Comparison of ENCODE assay signal across 8 cellular contexts in genomic region chr1:35031103-35031452, GRCh38. TPM values are rescaled to one million over a fixed set of nuclear protein-coding genes. Genes with fewer than 3 reads are reported as not detected.
DNase-seq lines count a peak whose midpoint lies in the region; ATAC-seq, FAIRE-seq and TF ChIP-seq lines count a peak whose summit lies in the region.

No MANE protein-coding gene starts in this region.

- peaks cover 13% of the 10 kb centered on the region for H3K4me1 ChIP-seq in OCI-LY1 (ENCODE audit: insufficient read depth, low read length, severe bottlenecking)
- H3K4me1 ChIP-seq in pancreas = peaks cover 15 to 16% (median 16%) of the 10 kb centered on the region in 3 donors
- H3K4me1 ChIP-seq in upper lobe of left lung = peaks cover 15 to 21% (median 19%) of the 10 kb centered on the region in 4 donors

- H3K9ac ChIP-seq in OCI-LY1 (ENCODE audit: low read length) = peak overlapping the region; percentile 81

- H3K36me3 ChIP-seq in OCI-LY1 (ENCODE audit: insufficient read depth, low read length) (peaks cover 12% of the 10 kb centered on the region; the same call in 1 of the 2 replicates), pancreas (no peaks in the 10 kb centered on the region), upper lobe of left lung (peaks cover 0 to 14% (median 0%) of the 10 kb centered on the region in 4 donors)

- peak; percentile 22 to 62 (median 50) for ATAC-seq in pancreas
- ATAC-seq in upper lobe of left lung (ENCODE audit: low FRiP score in 2 of 2) = peak in 1 of 2 donors; percentile 66

- no peak for FAIRE-seq in pancreas (lab: Jason Lieb, UNC)

- H3K4me2 ChIP-seq in OCI-LY1 (ENCODE audit: low read length) = peak overlapping the region; percentile 68

- TF ChIP-seq CTCF in OCI-LY1 (IDR thresholded peaks at IDR 0.05; ENCODE audit: low read length) (no peak), pancreas (IDR thresholded peaks at IDR 0.05) (no peak), upper lobe of left lung (IDR thresholded peaks at IDR 0.05) (no peak)

- TF ChIP-seq EP300 in upper lobe of left lung (IDR thresholded peaks at IDR 0.05) = no peak

- H3K27me3 ChIP-seq in OCI-LY1 (ENCODE audit: insufficient read depth, low read length) = no peaks in the 10 kb centered on the region
- H3K27me3 ChIP-seq in pancreas = no peaks in the 10 kb centered on the region
- H3K27me3 ChIP-seq in upper lobe of left lung = no peaks in the 10 kb centered on the region

- H2AFZ ChIP-seq in OCI-LY1 (ENCODE audit: low read length) = peak overlapping the region; percentile 51

- H3K9me3 ChIP-seq in OCI-LY1 (ENCODE audit: low read length) = peaks cover 10% of the 10 kb centered on the region; the same call in 1 of the 2 replicates
- H3K9me3 ChIP-seq in pancreas = no peaks in the 10 kb centered on the region
- peaks cover 0 to 11% (median 0%) of the 10 kb centered on the region in 4 donors for H3K9me3 ChIP-seq in upper lobe of left lung

- WGBS in pancreas, 2 donors = 0 to 2% methylated on average over 11 of the region's 11 CpGs
- WGBS in upper lobe of left lung, 2 donors = 0 to 1% methylated on average over 10 to 11 of the region's 11 CpGs

- no peaks in the 10 kb centered on the region for H4K20me1 ChIP-seq in OCI-LY1 (ENCODE audit: insufficient read depth, low read length)

- H3K27ac ChIP-seq in OCI-LY1 (ENCODE audit: low read depth, low read length, poor library complexity, severe bottlenecking) (peak overlapping the region; percentile 42), pancreas (peak overlapping the region; percentile 53 to 88 (median 70)), upper lobe of left lung (peak overlapping the region; percentile 85 to 95 (median 88))

- peak overlapping the region; percentile 81 for H3K4me3 ChIP-seq in OCI-LY1 (ENCODE audit: low read depth, low read length, poor library complexity, severe bottlenecking)
- H3K4me3 ChIP-seq in pancreas = peak overlapping the region; percentile 54 to 69 (median 60)
- H3K4me3 ChIP-seq in upper lobe of left lung = peak overlapping the region; percentile 33 to 76 (median 67)

- no peak for TF ChIP-seq POLR2A in upper lobe of left lung (IDR thresholded peaks at IDR 0.05)

- H3K79me2 ChIP-seq in OCI-LY1 (ENCODE audit: insufficient read depth, low read length) = 0 out of 2 replicates have a peak, but pooled peaks cover 4% of the 10 kb centered on the region

- peak; percentile 5 for DNase-seq in NK-92 treated with Interleukin-12 subunit alpha and Interleukin-12 subunit beta, amount 100 ng/mL, for 24 hours (lab: John Stamatoyannopoulos, UW)
- no peak for DNase-seq in NK-92 (lab: John Stamatoyannopoulos, UW; ENCODE audit: unreplicated experiment)
- DNase-seq in activated effector memory CD4-positive, alpha-beta T cell treated with anti-CD3 and anti-CD28 coated beads, Interleukin-2, amount 50 U/mL, for 16 hours = peak; percentile 79
- peak; percentile 41 for DNase-seq in germinal center (ENCODE audit: low spot score)
- peak in 4 of 6 donors; percentile 3 to 56 (median 26) for DNase-seq in pancreas
- DNase-seq in upper lobe of left lung = peak in 1 of 2 donors; percentile 26
- no peak for DNase-seq in epidermal melanocyte (ENCODE audit: insufficient read length, low spot score)

- H3K9me2 ChIP-seq in OCI-LY1 (ENCODE audit: low read depth, low read length) = no peaks in the 10 kb centered on the region

- H3F3A ChIP-seq in OCI-LY1 (ENCODE audit: insufficient read depth, low read length) = no peaks in the 10 kb centered on the region

- intact Hi-C loops in pancreas (cut with DNase I) = no loop called here

RNA-seq across cellular contexts. Expression of gene ZMYM6, which starts 0.7 kb away (rescaled TPM):
- total RNA-seq in pancreas (10 to 100 TPM in 2 of 6 donors, 1 to 10 TPM in 4; 4.8 to 11.1 (median 7.0) TPM), upper lobe of left lung (10 to 100 TPM; 10.8 to 27.9 (median 23.8) TPM)
- polyA plus RNA-seq in pancreas = 10 to 100 TPM in 1 of 2 donors, 1 to 10 TPM in 1; 8.8 to 10.6 TPM

RNA-seq across cellular contexts. Expression of gene TMEM35B, which starts 45.9 kb away (rescaled TPM):
- total RNA-seq in pancreas (10 to 100 TPM; 10.7 to 21.5 (median 12.8) TPM), upper lobe of left lung (10 to 100 TPM in 5 of 6 donors, 1 to 10 TPM in 1; 8.4 to 49.9 (median 35.5) TPM)
- 10 to 100 TPM; 14.5 to 33.8 TPM for polyA plus RNA-seq in pancreas

RNA-seq across cellular contexts. Expression of gene ZMYM1, which starts 48.1 kb away (rescaled TPM):
- total RNA-seq in pancreas = 10 to 100 TPM in 1 of 6 donors, 1 to 10 TPM in 5; 2.5 to 10.1 (median 5.7) TPM
- polyA plus RNA-seq in pancreas = 1 to 10 TPM; 3.1 to 3.6 TPM
- 10 to 100 TPM in 4 of 6 donors, 1 to 10 TPM in 2; 6.3 to 16.6 (median 10.3) TPM for total RNA-seq in upper lobe of left lung

Comparison
In these comparisons a context has a peak if more than half of its experiments do, and no peak if none do; other contexts are left out.
1. DNase-seq: peak in NK-92 treated with Interleukin-12 subunit alpha and Interleukin-12 subunit beta, amount 100 ng/mL, for 24 hours (single experiment), activated effector memory CD4-positive, alpha-beta T cell treated with anti-CD3 and anti-CD28 coated beads, Interleukin-2, amount 50 U/mL, for 16 hours (single experiment), germinal center (single experiment) and pancreas (4 of 6); none in NK-92 (single experiment) and epidermal melanocyte (single experiment).
2. Peak in every context shown above with its lines, with median percentiles within 50 percentile points of each other: H3K27ac ChIP-seq and H3K4me3 ChIP-seq.